Comparison of ENCODE assay signal across 11 cellular contexts in genomic region chr11:93735627-93736026, GRCh38. TPM values are rescaled to one million over a fixed set of nuclear protein-coding genes. Genes with fewer than 3 reads are reported as not detected.
A peak's percentile ranks its signal among the peaks of the same experiment; 100 is the strongest.
DNase-seq lines count a peak whose midpoint lies in the region; ATAC-seq and TF ChIP-seq lines count a peak whose summit lies in the region.
"Had no signal": no experiment of that assay in that cellular context is flagged by ENCODE, and none has a peak within 500 bp of the region (broad histone marks: within the 10 kb centered on the region; RNA-seq: fewer than 3 reads in every experiment).

No MANE protein-coding gene starts in this region.

- no peak overlapping the region for H3K9ac ChIP-seq in smooth muscle cell (ENCODE audit: low read depth)

- H2AFZ ChIP-seq in PC-9 (no peak overlapping the region), smooth muscle cell (ENCODE audit: low read depth) (no peak overlapping the region)

- DNase-seq in activated T-cell treated with anti-CD3 and anti-CD28 coated beads, Interleukin-2, amount 50 U/mL, for 4 hours = no peak
- no peak for DNase-seq in activated T-cell treated with anti-CD3 and anti-CD28 coated beads, Interleukin-2, amount 50 U/mL, for 48 hours
- DNase-seq in PC-9 (no peak), smooth muscle cell (lab: John Stamatoyannopoulos, UW; ENCODE audit: unreplicated experiment) (no peak), activated gamma-delta T cell treated with Interleukin-2 at 50 U/mL for 16 hours (no peak), CD1c-positive myeloid dendritic cell (ENCODE audit: extremely low spot score) (no peak), transverse colon (no peak)
- no peak for DNase-seq in central memory CD8-positive, alpha-beta T cell (ENCODE audit: low spot score in 2 of 2)
- DNase-seq: RPMI8226, sigmoid colon had no signal

- H4K20me1 ChIP-seq in PC-9 (ENCODE audit: insufficient read depth) = peaks cover 94% of the 10 kb centered on the region
- H4K20me1 ChIP-seq in smooth muscle cell (ENCODE audit: low read depth) = peaks cover 100% of the 10 kb centered on the region

- no peaks in the 10 kb centered on the region for H3K9me3 Mint-ChIP-seq in activated T-cell treated with anti-CD3 and anti-CD28 coated beads, Interleukin-2, amount 50 U/mL, for 4 hours
- H3K9me3 Mint-ChIP-seq in central memory CD8-positive, alpha-beta T cell = no peaks in the 10 kb centered on the region

- peaks cover 79% of the 10 kb centered on the region for H3K36me3 Mint-ChIP-seq in activated T-cell treated with anti-CD3 and anti-CD28 coated beads, Interleukin-2, amount 50 U/mL, for 4 hours (ENCODE audit: insufficient read depth)
- peaks cover 79% of the 10 kb centered on the region for H3K36me3 Mint-ChIP-seq in central memory CD8-positive, alpha-beta T cell (ENCODE audit: insufficient read depth)

- peaks cover 100% of the 10 kb centered on the region for H3K36me3 ChIP-seq in PC-9 (ENCODE audit: low read depth)
- peaks cover 43% of the 10 kb centered on the region for H3K36me3 ChIP-seq in smooth muscle cell (ENCODE audit: low read depth)
- H3K36me3 ChIP-seq in transverse colon = peaks cover 0 to 72% (median 32%) of the 10 kb centered on the region in 4 donors

- no TSS peak for BruUV-seq in PC-9 (replicated peaks; lab: Mats Ljungman, UMichigan)

- CTCF ChIA-PET in PC-9 (lab: Charles Lee) = no interaction called here

- H3K4me2 ChIP-seq in PC-9 (peak overlapping the region; percentile 98), smooth muscle cell (no peak overlapping the region)

- H3F3A ChIP-seq in PC-9 (ENCODE audit: insufficient read depth, low read depth) (peaks cover 100% of the 10 kb centered on the region), smooth muscle cell (ENCODE audit: low read depth) (peaks cover 71% of the 10 kb centered on the region)

- H3K9me3 ChIP-seq in PC-9 (ENCODE audit: insufficient read depth, low read depth) (no peaks in the 10 kb centered on the region), smooth muscle cell (replicated peaks; ENCODE audit: low read depth) (no peaks in the 10 kb centered on the region), transverse colon (no peaks in the 10 kb centered on the region)
- H3K9me3 ChIP-seq: sigmoid colon had no signal

- H3K9me2 ChIP-seq in PC-9 (ENCODE audit: insufficient read depth) = no peaks in the 10 kb centered on the region

- no peak for ATAC-seq in activated T-cell treated with anti-CD3 and anti-CD28 coated beads, Interleukin-2, amount 50 U/mL, for 4 hours
- ATAC-seq in central memory CD8-positive, alpha-beta T cell (replicated peaks; ENCODE audit: extremely low read depth, poor library complexity, severe bottlenecking) = no peak

- H3K27ac Mint-ChIP-seq in central memory CD8-positive, alpha-beta T cell (ENCODE audit: low read depth) = peak overlapping the region; percentile 99

- peak overlapping the region; percentile 100 for H3K4me3 Mint-ChIP-seq in activated T-cell treated with anti-CD3 and anti-CD28 coated beads, Interleukin-2, amount 50 U/mL, for 4 hours
- H3K4me3 Mint-ChIP-seq in central memory CD8-positive, alpha-beta T cell = no peak overlapping the region

- H3K4me3 ChIP-seq in PC-9 (peak overlapping the region; percentile 81; the same call in 1 of the 2 replicates), smooth muscle cell (no peak overlapping the region), transverse colon (no peak overlapping the region)
- H3K4me3 ChIP-seq: cardiac muscle cell, sigmoid colon had no signal

- in situ Hi-C loops in transverse colon (cut with MboI; ENCODE audit: low pct_ligation_motif_present in 1 of 4, low pct_unique_long_range_greater_than_20kb in 1 of 4, low sequenced_read_pairs in 3 of 4) = loop anchor here in 2 of 4 donors (25.0 kb wide), 1 partner anchor 752 kb away; the partner anchor contains the start of genes ANKRD49 (in 2 of the 2) and MRE11 (in 2 of the 2)

- H3K27me3 ChIP-seq in PC-9 (ENCODE audit: insufficient read depth, low read depth) (no peaks in the 10 kb centered on the region), smooth muscle cell (ENCODE audit: low read depth) (no peaks in the 10 kb centered on the region), transverse colon (no peaks in the 10 kb centered on the region)
- H3K27me3 ChIP-seq: cardiac muscle cell, sigmoid colon had no signal

- peaks cover 57% of the 10 kb centered on the region for H3K4me1 Mint-ChIP-seq in activated T-cell treated with anti-CD3 and anti-CD28 coated beads, Interleukin-2, amount 50 U/mL, for 4 hours (ENCODE audit: low read depth)
- H3K4me1 Mint-ChIP-seq in central memory CD8-positive, alpha-beta T cell = peaks cover 59% of the 10 kb centered on the region

- TF ChIP-seq CTCF in PC-9 (conservative IDR thresholded peaks at IDR 0.05) (no peak), smooth muscle cell (IDR thresholded peaks at IDR 0.05; ENCODE audit: borderline replicate concordance, insufficient read depth, poor library complexity, severe bottlenecking) (no peak), transverse colon (IDR thresholded peaks at IDR 0.05) (no peak)

- TF ChIP-seq EP300 in transverse colon (IDR thresholded peaks at IDR 0.05; ENCODE audit: low read depth) = no peak

- intact Hi-C loops in PC-9 (cut with micrococcal nuclease; ENCODE audit: unreplicated experiment) (no loop called here), transverse colon (cut with DNase I; ENCODE audit: low total_unique reads) (no loop called here)

- H3K27ac ChIP-seq in PC-9 (peak overlapping the region; percentile 99), smooth muscle cell (ENCODE audit: low read depth) (peak overlapping the region; percentile 85), transverse colon (no peak overlapping the region)
- H3K27ac ChIP-seq: cardiac muscle cell, sigmoid colon had no signal

- peaks cover 39% of the 10 kb centered on the region for H3K4me1 ChIP-seq in PC-9 (replicated peaks; ENCODE audit: insufficient read depth)
- peaks cover 47% of the 10 kb centered on the region for H3K4me1 ChIP-seq in smooth muscle cell (ENCODE audit: low read depth)
- H3K4me1 ChIP-seq in transverse colon = peaks cover 17 to 72% (median 32%) of the 10 kb centered on the region in 4 donors

- no peak for TF ChIP-seq POLR2A in transverse colon (IDR thresholded peaks at IDR 0.05)

- POLR2A ChIA-PET in PC-9 (lab: Charles Lee; ENCODE audit: unreplicated experiment) = no interaction called here

- WGBS in smooth muscle cell (ENCODE audit: low lambda C conversion rate) = 100% methylated on average over 1 of the region's 1 CpG
- WGBS in transverse colon (ENCODE audit: low coverage in 1 of 2), 2 donors = 90 to 100% methylated on average over 1 of the region's 1 CpG

- H3K27me3 Mint-ChIP-seq in activated T-cell treated with anti-CD3 and anti-CD28 coated beads, Interleukin-2, amount 50 U/mL, for 4 hours (ENCODE audit: low read depth) = no peaks in the 10 kb centered on the region
- no peaks in the 10 kb centered on the region for H3K27me3 Mint-ChIP-seq in central memory CD8-positive, alpha-beta T cell

- H3K79me2 ChIP-seq in PC-9 (ENCODE audit: low read depth) = peaks cover 87% of the 10 kb centered on the region
- H3K79me2 ChIP-seq in smooth muscle cell (ENCODE audit: low read depth) = peaks cover 61% of the 10 kb centered on the region

RNA-seq across cellular contexts. Expression of gene TAF1D, which starts 5.7 kb away (rescaled TPM):
- total RNA-seq in activated T-cell treated with anti-CD3 and anti-CD28 coated beads, Interleukin-2, amount 50 U/mL, for 4 hours = 100 to 1,000 TPM; 258 to 292 (median 288) TPM
- total RNA-seq in PC-9 (2021) = 158 and 167 TPM in 2 replicates
- total RNA-seq in smooth muscle cell = 216 and 232 TPM in 2 replicates
- polyA plus RNA-seq in smooth muscle cell = 36.9 and 57.6 TPM in 2 replicates
- 100 to 1,000 TPM; 105 to 444 (median 166) TPM for total RNA-seq in transverse colon

RNA-seq across cellular contexts. Expression of gene C11orf54, which starts 5.8 kb away (rescaled TPM):
- total RNA-seq in activated T-cell treated with anti-CD3 and anti-CD28 coated beads, Interleukin-2, amount 50 U/mL, for 4 hours = 10 to 100 TPM; 13.5 to 32.1 (median 24.5) TPM
- total RNA-seq in PC-9 (2021) = 35.6 and 37.2 TPM in 2 replicates
- total RNA-seq in smooth muscle cell = 12.3 and 13.4 TPM in 2 replicates
- 6.3 and 8.5 TPM in 2 replicates for polyA plus RNA-seq in smooth muscle cell
- total RNA-seq in transverse colon = 100 to 1,000 TPM in 2 of 4 donors, 10 to 100 TPM in 2; 33.3 to 160 (median 105) TPM

RNA-seq across cellular contexts. Expression of gene MED17, which starts 48.5 kb away (rescaled TPM):
- 10 to 100 TPM; 52.7 to 54.9 (median 54.8) TPM for total RNA-seq in activated T-cell treated with anti-CD3 and anti-CD28 coated beads, Interleukin-2, amount 50 U/mL, for 4 hours
- total RNA-seq in PC-9 (2021) = 26.9 and 37.4 TPM in 2 replicates
- total RNA-seq in smooth muscle cell = 30.6 and 38.3 TPM in 2 replicates
- polyA plus RNA-seq in smooth muscle cell = 20.2 and 24.9 TPM in 2 replicates
- 10 to 100 TPM; 17.1 to 29.1 (median 25.1) TPM for total RNA-seq in transverse colon

Comparison
In these comparisons a context has a peak if more than half of its experiments do, and no peak if none do; other contexts are left out.
1. H3K27ac ChIP-seq: peak in PC-9 (single experiment) and smooth muscle cell (single experiment); none in transverse colon (0 of 4).